In the genomic region with DNA sequence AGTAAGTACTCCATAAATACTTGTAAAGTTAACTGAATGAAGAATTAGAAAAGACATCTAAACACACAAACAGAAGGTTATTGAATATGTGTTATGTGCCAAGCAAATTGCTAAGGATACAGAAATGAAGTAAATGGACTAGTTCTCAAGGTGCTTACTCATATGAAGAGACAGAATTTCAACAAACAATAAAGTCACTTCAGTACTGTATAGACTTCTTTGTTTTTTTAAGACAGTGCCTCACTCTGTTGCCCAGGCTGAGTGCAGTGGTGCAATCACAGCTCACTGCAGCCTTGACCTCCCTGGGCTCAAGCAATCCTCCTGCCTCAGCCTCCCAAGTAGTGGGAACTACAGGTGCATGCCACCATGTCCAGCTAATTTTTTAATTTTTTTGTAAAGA, we compare ENCODE assay signal across 16 cellular contexts. TPM values are rescaled to one million over a fixed set of nuclear protein-coding genes. Genes with fewer than 3 reads are reported as not detected.
DNase-seq lines count a peak whose midpoint lies in the region; ATAC-seq and TF ChIP-seq lines count a peak whose summit lies in the region.
"Had no signal": no experiment of that assay in that cellular context is flagged by ENCODE, and none has a peak within 500 bp of the region (broad histone marks: within the 10 kb centered on the region; RNA-seq: fewer than 3 reads in every experiment).

No MANE protein-coding gene starts in this region.

- peaks cover 78% of the 10 kb centered on the region for H3K36me3 Mint-ChIP-seq in T-helper 1 cell treated with Interleukin-12 subunit alpha and Interleukin-12 subunit beta and Interleukin-4 antibody, amounts not matched to agents 30 μg/mL and 1 μg/mL, for 36 hours (ENCODE audit: low read depth)
- peaks cover 39% of the 10 kb centered on the region for H3K36me3 Mint-ChIP-seq in activated T-cell treated with anti-CD3 and anti-CD28 coated beads, Interleukin-2, amount 50 U/mL, for 4 hours (ENCODE audit: insufficient read depth)
- peaks cover 94% of the 10 kb centered on the region for H3K36me3 Mint-ChIP-seq in activated T-cell treated with anti-CD3 and anti-CD28 coated beads, Interleukin-2, amount 50 U/mL, for 24 hours (ENCODE audit: low read depth)
- peaks cover 79% of the 10 kb centered on the region for H3K36me3 Mint-ChIP-seq in activated T-helper 1 cell treated with anti-CD3 and anti-CD28 coated beads, Interleukin-12 subunit alpha, Interleukin-12 subunit beta, Interleukin-2, Interleukin-4 antibody, amounts not matched to agents 30 ng/mL and 10 ng/mL and 1 ng/mL, durations not matched to agents 14 hours and 24 hours and 36 hours (ENCODE audit: low read depth)
- H3K36me3 Mint-ChIP-seq: CD14-positive monocyte; CD8-positive, alpha-beta T cell had no signal

- TF ChIP-seq CTCF in psoas muscle (IDR thresholded peaks at IDR 0.05) (no peak), GM13977 (IDR thresholded peaks at IDR 0.05; ENCODE audit: extremely low read depth, insufficient read depth, missing control alignments) (no peak)

- intact Hi-C loops in activated T-helper 1 cell treated with anti-CD3 and anti-CD28 coated beads, Interleukin-12 subunit alpha, Interleukin-12 subunit beta, Interleukin-2, Interleukin-4 antibody, amounts not matched to agents 30 ng/mL and 10 ng/mL and 1 ng/mL, durations not matched to agents 14 hours and 24 hours and 36 hours (cut with micrococcal nuclease): loop anchor here (5.0 kb wide), 1 partner anchor 34 kb away; no protein-coding TSS in a partner anchor
- intact Hi-C loops in psoas muscle (cut with DNase I): no loop called here

- peak overlapping the region; percentile 52 for H3K27ac Mint-ChIP-seq in T-helper 1 cell treated with Interleukin-12 subunit alpha and Interleukin-12 subunit beta and Interleukin-4 antibody, amounts not matched to agents 30 μg/mL and 1 μg/mL, for 36 hours
- H3K27ac Mint-ChIP-seq in activated T-cell treated with anti-CD3 and anti-CD28 coated beads, Interleukin-2, amount 50 U/mL, for 24 hours: no peak overlapping the region
- peak overlapping the region; percentile 23 for H3K27ac Mint-ChIP-seq in activated T-helper 1 cell treated with anti-CD3 and anti-CD28 coated beads, Interleukin-12 subunit alpha, Interleukin-12 subunit beta, Interleukin-2, Interleukin-4 antibody, amounts not matched to agents 30 ng/mL and 10 ng/mL and 1 ng/mL, durations not matched to agents 14 hours and 24 hours and 36 hours
- H3K27ac Mint-ChIP-seq: CD14-positive monocyte; CD8-positive, alpha-beta T cell; GM23338 had no signal

- H3K4me1 ChIP-seq in psoas muscle: peaks cover 26% of the 10 kb centered on the region

- H3K27ac ChIP-seq in psoas muscle: peak overlapping the region; percentile 83
- H3K27ac ChIP-seq: 22Rv1 had no signal

- no peaks in the 10 kb centered on the region for H3K9me3 Mint-ChIP-seq in T-helper 1 cell treated with Interleukin-12 subunit alpha and Interleukin-12 subunit beta and Interleukin-4 antibody, amounts not matched to agents 30 μg/mL and 1 μg/mL, for 36 hours
- no peaks in the 10 kb centered on the region for H3K9me3 Mint-ChIP-seq in activated T-cell treated with anti-CD3 and anti-CD28 coated beads, Interleukin-2, amount 50 U/mL, for 4 hours
- no peaks in the 10 kb centered on the region for H3K9me3 Mint-ChIP-seq in activated T-cell treated with anti-CD3 and anti-CD28 coated beads, Interleukin-2, amount 50 U/mL, for 24 hours
- no peaks in the 10 kb centered on the region for H3K9me3 Mint-ChIP-seq in activated T-helper 1 cell treated with anti-CD3 and anti-CD28 coated beads, Interleukin-12 subunit alpha, Interleukin-12 subunit beta, Interleukin-2, Interleukin-4 antibody, amounts not matched to agents 30 ng/mL and 10 ng/mL and 1 ng/mL, durations not matched to agents 14 hours and 24 hours and 36 hours
- H3K9me3 Mint-ChIP-seq: CD14-positive monocyte; CD8-positive, alpha-beta T cell; GM23338 had no signal

- in situ Hi-C loops in GM13977 (cut with MboI; ENCODE audit: low pct_unique_long_range_greater_than_20kb, low sequenced_read_pairs, unreplicated experiment): no loop called here

- no peak overlapping the region for H3K4me3 Mint-ChIP-seq in T-helper 1 cell treated with Interleukin-12 subunit alpha and Interleukin-12 subunit beta and Interleukin-4 antibody, amounts not matched to agents 30 μg/mL and 1 μg/mL, for 36 hours
- no peak overlapping the region for H3K4me3 Mint-ChIP-seq in activated T-cell treated with anti-CD3 and anti-CD28 coated beads, Interleukin-2, amount 50 U/mL, for 4 hours
- no peak overlapping the region for H3K4me3 Mint-ChIP-seq in activated T-cell treated with anti-CD3 and anti-CD28 coated beads, Interleukin-2, amount 50 U/mL, for 24 hours
- H3K4me3 Mint-ChIP-seq in activated T-helper 1 cell treated with anti-CD3 and anti-CD28 coated beads, Interleukin-12 subunit alpha, Interleukin-12 subunit beta, Interleukin-2, Interleukin-4 antibody, amounts not matched to agents 30 ng/mL and 10 ng/mL and 1 ng/mL, durations not matched to agents 14 hours and 24 hours and 36 hours: no peak overlapping the region
- H3K4me3 Mint-ChIP-seq: CD14-positive monocyte; CD8-positive, alpha-beta T cell; GM23338 had no signal

- peak; percentile 24 to 35 for ATAC-seq in activated T-cell treated with anti-CD3 and anti-CD28 coated beads, Interleukin-2, amount 50 U/mL, for 4 hours
- no peak for ATAC-seq in psoas muscle
- no peak for ATAC-seq in GM21529 (IDR thresholded peaks at IDR 0.05; ENCODE audit: unreplicated experiment)
- ATAC-seq: CD8-positive, alpha-beta T cell; GM23338 had no signal

- no peaks in the 10 kb centered on the region for H3K9me3 ChIP-seq in psoas muscle

- DNase-seq in T-helper 1 cell (no peak), psoas muscle (no peak), GM13977 (ENCODE audit: low spot score) (no peak)
- DNase-seq in activated T-cell treated with anti-CD3 and anti-CD28 coated beads, Interleukin-2, amount 50 U/mL, for 4 hours: no peak
- DNase-seq in activated T-cell treated with anti-CD3 and anti-CD28 coated beads, Interleukin-2, amount 50 U/mL, for 24 hours: no peak
- DNase-seq in activated T-helper 1 cell treated with anti-CD3 and anti-CD28 coated beads, Interleukin-12 subunit alpha, Interleukin-12 subunit beta, Interleukin-2, Interleukin-4 antibody, amounts not matched to agents 30 ng/mL and 10 ng/mL and 1 ng/mL, durations not matched to agents 14 hours and 24 hours and 36 hours (ENCODE audit: low spot score): no peak
- DNase-seq: CD8-positive, alpha-beta T cell; COR-L47; DMS153; DMS79 treated with DMSO at 0.1 percent for 48 hours; H7 had no signal

- no peaks in the 10 kb centered on the region for H3K36me3 ChIP-seq in psoas muscle (ENCODE audit: insufficient read depth in 1 of 2, low read depth in 1 of 2)

- H3K4me1 Mint-ChIP-seq in T-helper 1 cell treated with Interleukin-12 subunit alpha and Interleukin-12 subunit beta and Interleukin-4 antibody, amounts not matched to agents 30 μg/mL and 1 μg/mL, for 36 hours (ENCODE audit: low read depth): peaks cover 23% of the 10 kb centered on the region
- no peaks in the 10 kb centered on the region for H3K4me1 Mint-ChIP-seq in activated T-cell treated with anti-CD3 and anti-CD28 coated beads, Interleukin-2, amount 50 U/mL, for 4 hours (ENCODE audit: low read depth)
- H3K4me1 Mint-ChIP-seq in activated T-cell treated with anti-CD3 and anti-CD28 coated beads, Interleukin-2, amount 50 U/mL, for 24 hours (ENCODE audit: low read depth): peaks cover 7% of the 10 kb centered on the region
- H3K4me1 Mint-ChIP-seq in activated T-helper 1 cell treated with anti-CD3 and anti-CD28 coated beads, Interleukin-12 subunit alpha, Interleukin-12 subunit beta, Interleukin-2, Interleukin-4 antibody, amounts not matched to agents 30 ng/mL and 10 ng/mL and 1 ng/mL, durations not matched to agents 14 hours and 24 hours and 36 hours (ENCODE audit: low read depth): peaks cover 45% of the 10 kb centered on the region
- H3K4me1 Mint-ChIP-seq: CD14-positive monocyte had no signal

- no peaks in the 10 kb centered on the region for H3K27me3 Mint-ChIP-seq in T-helper 1 cell treated with Interleukin-12 subunit alpha and Interleukin-12 subunit beta and Interleukin-4 antibody, amounts not matched to agents 30 μg/mL and 1 μg/mL, for 36 hours (ENCODE audit: low read depth)
- no peaks in the 10 kb centered on the region for H3K27me3 Mint-ChIP-seq in activated T-cell treated with anti-CD3 and anti-CD28 coated beads, Interleukin-2, amount 50 U/mL, for 4 hours (ENCODE audit: low read depth)
- no peaks in the 10 kb centered on the region for H3K27me3 Mint-ChIP-seq in activated T-cell treated with anti-CD3 and anti-CD28 coated beads, Interleukin-2, amount 50 U/mL, for 24 hours
- H3K27me3 Mint-ChIP-seq in activated T-helper 1 cell treated with anti-CD3 and anti-CD28 coated beads, Interleukin-12 subunit alpha, Interleukin-12 subunit beta, Interleukin-2, Interleukin-4 antibody, amounts not matched to agents 30 ng/mL and 10 ng/mL and 1 ng/mL, durations not matched to agents 14 hours and 24 hours and 36 hours (ENCODE audit: insufficient read depth): no peaks in the 10 kb centered on the region

- no peaks in the 10 kb centered on the region for H3K27me3 ChIP-seq in psoas muscle (ENCODE audit: insufficient read depth in 3 of 3, low read length in 2 of 3)

- no peak overlapping the region for H3K4me3 ChIP-seq in psoas muscle
- H3K4me3 ChIP-seq: GM23338 had no signal

RNA-seq across cellular contexts. Expression of a gene that starts 57.3 kb away (rescaled TPM):
- 100 to 1,000 TPM; 753 to 907 (median 821) TPM for total RNA-seq in activated T-cell treated with anti-CD3 and anti-CD28 coated beads, Interleukin-2, amount 50 U/mL, for 4 hours
- total RNA-seq in activated T-helper 1 cell treated with anti-CD3 and anti-CD28 coated beads, Interleukin-12 subunit alpha, Interleukin-12 subunit beta, Interleukin-2, Interleukin-4 antibody, amounts not matched to agents 30 ng/mL and 10 ng/mL and 1 ng/mL, durations not matched to agents 14 hours and 24 hours and 36 hours: 585 and 603 TPM in 2 replicates
- 100 to 1,000 TPM; 197 to 289 (median 216) TPM for total RNA-seq in psoas muscle
- 100 to 1,000 TPM; 189 to 299 (median 277) TPM for polyA plus RNA-seq in psoas muscle

Comparison
In these comparisons a context has a peak if more than half of its experiments do, and no peak if none do; other contexts are left out.
1. ATAC-seq: peak in activated T-cell treated with anti-CD3 and anti-CD28 coated beads, Interleukin-2, amount 50 U/mL, for 4 hours (2 of 2); none in psoas muscle (0 of 4) and GM21529 (single experiment).